Comparison of ENCODE assay signal across 13 cellular contexts in the genomic region with DNA sequence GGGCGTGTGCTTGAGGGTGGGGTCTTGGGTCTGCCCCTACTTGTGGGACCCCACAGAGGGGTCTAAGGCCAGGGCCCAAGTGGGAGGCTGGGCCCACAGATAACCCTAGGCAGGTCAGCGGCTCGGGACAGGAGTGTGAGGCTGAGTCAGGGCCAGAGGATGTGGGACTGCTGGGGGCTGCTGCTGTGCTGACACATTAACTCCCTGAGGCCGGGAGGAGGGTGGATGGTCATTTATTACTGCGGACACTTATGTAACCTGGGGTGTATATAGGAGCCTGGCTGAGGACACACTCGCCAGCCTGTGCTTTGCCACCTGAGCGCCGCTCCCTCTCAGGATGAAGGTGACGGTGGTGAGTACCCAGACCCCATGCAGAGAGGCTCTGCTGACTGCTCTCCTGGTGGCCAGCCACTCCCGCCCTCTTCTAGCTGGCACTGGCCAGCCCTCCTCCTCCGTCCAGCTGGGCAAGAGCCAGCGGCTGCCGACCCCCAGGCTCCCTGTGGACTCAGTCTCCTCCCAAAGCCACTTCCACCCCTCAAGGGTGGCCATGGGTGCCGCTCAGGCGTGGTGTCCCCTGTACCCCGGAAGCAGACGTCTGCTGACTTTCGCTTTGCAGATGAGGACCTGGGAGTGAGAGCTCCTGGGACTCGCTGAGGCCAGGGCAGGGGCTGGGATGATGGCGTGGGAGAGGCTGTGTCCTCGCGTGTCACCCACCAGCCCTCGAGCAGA. TPM values are rescaled to one million over a fixed set of nuclear protein-coding genes. Genes with fewer than 3 reads are reported as not detected.
DNase-seq lines count a peak whose midpoint lies in the region; ATAC-seq and TF ChIP-seq lines count a peak whose summit lies in the region.
"Had no signal": no experiment of that assay in that cellular context is flagged by ENCODE, and none has a peak within 500 bp of the region (broad histone marks: within the 10 kb centered on the region; RNA-seq: fewer than 3 reads in every experiment).

A gene (plus strand): TSS at position 299 of the 729 bp plus-strand sequence. CDS start 39 bp downstream, at position 338.

- intact Hi-C loops in gastrocnemius medialis (cut with DNase I; ENCODE audit: low total_unique reads): no loop called here

- no peaks in the 10 kb centered on the region for H3K9me3 ChIP-seq in BE2C
- no peaks in the 10 kb centered on the region for H3K9me3 ChIP-seq in gastrocnemius medialis

- H3K27ac Mint-ChIP-seq in nephron progenitor cell: peak within 1 kb of the TSS; percentile 90

- H3K27me3 ChIP-seq in BE2C: peaks cover 7% of the 10 kb centered on the region
- H3K27me3 ChIP-seq in gastrocnemius medialis: peaks cover 18 to 32% (median 26%) of the 10 kb centered on the region in 3 donors

- peaks cover 35% of the 10 kb centered on the region for H3K4me1 Mint-ChIP-seq in nephron progenitor cell

- in situ Hi-C loops in gastrocnemius medialis (cut with MboI; ENCODE audit: low sequenced_read_pairs in 4 of 4): no loop called here

- DNase-seq in BE2C: peak; percentile 14
- peak; percentile 79 for DNase-seq in ELR (ENCODE audit: low read depth)
- DNase-seq in RPMI7951 (ENCODE audit: low read depth): peak; percentile 48
- no peak for DNase-seq in nephron progenitor cell
- DNase-seq in NCI-H82 (lab: John Stamatoyannopoulos, UW): no peak
- no peak for DNase-seq in gastrocnemius medialis
- DNase-seq: activated CD4-positive, CD25-positive, alpha-beta regulatory T cell; activated T-cell treated with anti-CD3 and anti-CD28 coated beads for 4 hours; central memory CD4-positive, alpha-beta T cell; NCI-H2171 treated with DMSO at 0.1 percent for 48 hours; SW 1271 had no signal

- H3K36me3 ChIP-seq in BE2C: no peaks in the 10 kb centered on the region
- H3K36me3 ChIP-seq in gastrocnemius medialis: no peaks in the 10 kb centered on the region

- no peak within 1 kb of the TSS for H3K27ac ChIP-seq in gastrocnemius medialis

- no peak within 1 kb of the TSS for H3K4me3 Mint-ChIP-seq in nephron progenitor cell

- H3K9me3 Mint-ChIP-seq in nephron progenitor cell: no peaks in the 10 kb centered on the region

- peaks cover 10% of the 10 kb centered on the region for H3K27me3 Mint-ChIP-seq in nephron progenitor cell (ENCODE audit: low read depth, poor library complexity)

- H3K4me1 ChIP-seq in BE2C (peaks cover 4% of the 10 kb centered on the region), gastrocnemius medialis (no peaks in the 10 kb centered on the region)

- H3K4me3 ChIP-seq in BE2C (ENCODE audit: low read depth, low read length) (no peak within 1 kb of the TSS), gastrocnemius medialis (no peak within 1 kb of the TSS)

- no peak for TF ChIP-seq POLR2A in gastrocnemius medialis (IDR thresholded peaks at IDR 0.05)

- TF ChIP-seq CTCF in BE2C (IDR thresholded peaks at IDR 0.05; ENCODE audit: low read depth, low read length) (no peak), nephron progenitor cell (IDR thresholded peaks at IDR 0.05) (no peak), gastrocnemius medialis (IDR thresholded peaks at IDR 0.05 in 4 of 5, conservative IDR thresholded peaks at IDR 0.05 in 1 of 5) (no peak)

- H3K36me3 Mint-ChIP-seq in nephron progenitor cell (ENCODE audit: low read depth): no peaks in the 10 kb centered on the region

- no peak for ATAC-seq in GM21360 (IDR thresholded peaks at IDR 0.05; ENCODE audit: unreplicated experiment)
- ATAC-seq in gastrocnemius medialis: no peak

RNA-seq across cellular contexts. Expression of the gene that starts here (rescaled TPM):
- polyA plus RNA-seq in BE2C (2012; ENCODE audit: insufficient read depth, insufficient read length, low read depth): 0.48 TPM
- total RNA-seq in RPMI7951 (2014; rRNA removed; shearing (Covaris generic)): 0.12 TPM in 1 of 2 replicates, not detected in the other
- not detected for total RNA-seq in gastrocnemius medialis
- total RNA-seq: pulmonary artery endothelial cell had no signal

Comparison
In these comparisons a context has a peak if more than half of its experiments do, and no peak if none do; other contexts are left out.
1. Peak in DNase-seq in RPMI7951; RNA of the gene not detected or under 1 TPM.
2. DNase-seq: peak in BE2C (single experiment) and ELR (single experiment); none in nephron progenitor cell (single experiment), NCI-H82 (single experiment) and gastrocnemius medialis (0 of 2).